ENCODE assay signal across 1 cellular context in the genomic region with DNA sequence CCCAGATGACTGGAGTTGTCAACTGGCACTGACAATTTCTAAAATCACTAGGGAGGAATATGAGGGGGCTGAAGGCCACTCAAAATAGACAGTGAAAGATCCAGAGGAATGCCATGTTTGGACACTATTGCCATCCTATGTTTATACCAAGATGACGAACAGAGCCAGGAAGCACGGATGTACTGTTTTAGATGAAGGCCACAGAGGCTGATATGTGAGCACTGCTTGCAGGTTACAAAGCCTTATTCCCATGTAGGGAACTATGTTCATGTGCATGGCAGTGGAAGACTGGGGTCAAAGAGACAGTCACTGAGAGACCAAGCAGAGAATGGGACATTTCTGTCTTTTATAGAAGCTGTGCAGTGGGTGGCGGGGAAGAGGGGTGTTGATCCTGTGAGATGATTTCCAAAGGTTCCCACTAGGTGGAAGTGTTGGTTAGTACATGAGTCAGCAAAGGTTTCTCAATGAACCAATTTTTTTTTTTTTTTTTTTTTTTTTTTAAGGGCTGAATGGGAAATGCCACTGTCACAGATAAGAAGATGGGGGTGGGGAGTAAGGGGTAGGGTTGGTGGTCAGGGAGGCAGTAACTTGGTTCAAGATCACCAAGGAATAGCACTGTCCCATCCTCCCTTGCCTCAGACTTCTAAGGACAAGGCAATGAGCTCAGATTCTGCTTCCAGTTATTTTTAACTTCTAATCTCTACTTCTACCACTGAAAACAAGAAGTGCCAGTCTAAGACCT.
TF ChIP-seq lines count a peak whose summit lies in the region.

No MANE protein-coding gene starts in this region.

TF ChIP-seq in endothelial cell of umbilical vein, 7 proteins besides CTCF, POLR2A, EP300 and RAD21:
- TF ChIP-seq EZH2 (IDR thresholded peaks at IDR 0.05; ENCODE audit: borderline replicate concordance, low read depth, low read length, severe bottlenecking) = no peak
- TF ChIP-seq, protein P1, sequence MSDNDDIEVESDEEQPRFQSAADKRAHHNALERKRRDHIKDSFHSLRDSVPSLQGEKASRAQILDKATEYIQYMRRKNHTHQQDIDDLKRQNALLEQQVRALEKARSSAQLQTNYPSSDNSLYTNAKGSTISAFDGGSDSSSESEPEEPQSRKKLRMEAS (IDR thresholded peaks at IDR 0.05; ENCODE audit: insufficient read depth, insufficient read length) = no peak
- TF ChIP-seq POLR2AphosphoS5 (IDR thresholded peaks at IDR 0.05; ENCODE audit: insufficient read depth, low read depth, low read length) = no peak
- no peak for TF ChIP-seq JUN (IDR thresholded peaks at IDR 0.05; ENCODE audit: borderline replicate concordance, insufficient read depth, insufficient read length, low read depth)
- no peak for TF ChIP-seq MYC (IDR thresholded peaks at IDR 0.05; ENCODE audit: low read depth, low read length)
- no peak for TF ChIP-seq FOS (IDR thresholded peaks at IDR 0.05; ENCODE audit: borderline replicate concordance, insufficient read depth, low read length)
- TF ChIP-seq GATA2 (IDR thresholded peaks at IDR 0.05; ENCODE audit: insufficient read depth, insufficient read length, low read depth, low read length) = no peak
